Comparison of ENCODE assay signal across 12 cellular contexts in the genomic region with DNA sequence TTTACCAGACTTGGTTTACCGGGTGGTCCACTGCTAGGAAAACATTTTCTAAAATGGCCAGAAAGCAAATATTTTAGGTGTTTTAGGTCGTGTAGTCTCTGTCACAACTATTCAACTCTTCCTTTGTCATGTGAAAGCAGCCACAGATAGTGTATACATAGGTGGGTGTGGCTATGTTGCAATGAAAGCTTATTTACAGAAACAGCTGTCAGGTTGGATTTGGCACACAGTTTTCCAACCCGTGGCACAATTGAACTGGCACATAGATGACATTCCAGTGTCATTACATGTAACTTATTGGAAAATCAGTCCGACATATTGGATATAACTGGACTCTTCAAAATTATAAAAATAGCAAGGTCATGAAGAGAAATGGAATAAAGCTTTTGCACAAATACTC.
A peak's percentile ranks its signal among the peaks of the same experiment; 100 is the strongest.
DNase-seq lines count a peak whose midpoint lies in the region; ATAC-seq, FAIRE-seq and TF ChIP-seq lines count a peak whose summit lies in the region.
"Had no signal": no experiment of that assay in that cellular context is flagged by ENCODE, and none has a peak within 500 bp of the region (broad histone marks: within the 10 kb centered on the region; RNA-seq: fewer than 3 reads in every experiment).

No MANE protein-coding gene starts in this region.

- intact Hi-C loops in mammary epithelial cell (cut with micrococcal nuclease) (loop anchor here (1.0 to 10.0 kb wide), 2 partner anchors 141 to 408 kb away; no protein-coding TSS in a partner anchor), psoas muscle (cut with DNase I) (no loop called here), adrenal gland (cut with DNase I) (no loop called here)

- FAIRE-seq in H54 (lab: Jason Lieb, UNC) = peak; percentile 95
- no peak for FAIRE-seq in GM19239 (lab: Jason Lieb, UNC)

- peak overlapping the region; percentile 30 for H2AFZ ChIP-seq in mammary epithelial cell (ENCODE audit: low read depth, low read length)

- H3K79me2 ChIP-seq in mammary epithelial cell (ENCODE audit: insufficient read depth, low read length) = no peaks in the 10 kb centered on the region

- H3K27me3 ChIP-seq in mammary epithelial cell (ENCODE audit: insufficient read depth, low read length) (no peaks in the 10 kb centered on the region), psoas muscle (ENCODE audit: insufficient read depth in 3 of 3, low read length in 2 of 3) (no peaks in the 10 kb centered on the region), adrenal gland (no peaks in the 10 kb centered on the region)
- H3K27me3 ChIP-seq: heart left ventricle, right atrium auricular region had no signal

- 29% methylated on average over 4 of the region's 4 CpGs for WGBS in mammary epithelial cell (ENCODE audit: low coverage, missing lambda C conversion rate)
- WGBS in psoas muscle, 3 donors = 23 to 33% (median 23%) methylated on average over 4 of the region's 4 CpGs
- 56 to 63% (median 57%) methylated on average over 4 of the region's 4 CpGs for WGBS in adrenal gland, 4 donors

- no TSS peak for BruUV-seq in mammary epithelial cell (replicated peaks; lab: Mats Ljungman, UMichigan)

- no peak for DNase-seq in H54 (ENCODE audit: insufficient read length, low spot score)
- peak; percentile 47 for DNase-seq in NCI-H345 treated with DMSO at 0.1 percent for 48 hours (lab: John Stamatoyannopoulos, UW; ENCODE audit: unreplicated experiment)
- DNase-seq in mammary epithelial cell = peak; percentile 44
- DNase-seq in psoas muscle = no peak
- no peak for DNase-seq in adrenal gland
- no peak for DNase-seq in middle frontal gyrus (ENCODE audit: extremely low spot score, low spot score)
- no peak for DNase-seq in GM19239 (ENCODE audit: insufficient read length, low spot score)
- DNase-seq: activated CD4-positive, CD25-positive, alpha-beta regulatory T cell; heart left ventricle; NCI-H1048 had no signal

- no peak overlapping the region for H3K4me3 ChIP-seq in mammary epithelial cell (replicated peaks in 1 of 3; ENCODE audit: insufficient read depth in 1 of 3, low read depth in 2 of 3, low read length in 3 of 3)
- H3K4me3 ChIP-seq in psoas muscle = no peak overlapping the region
- no peak overlapping the region for H3K4me3 ChIP-seq in adrenal gland
- H3K4me3 ChIP-seq: heart left ventricle, right atrium auricular region had no signal

- in situ Hi-C loops in mammary epithelial cell (cut with MboI; ENCODE audit: low sequenced_read_pairs in 2 of 2) = no loop called here

- no peaks in the 10 kb centered on the region for H3K36me3 ChIP-seq in mammary epithelial cell (ENCODE audit: insufficient read depth, low read length)
- H3K36me3 ChIP-seq in psoas muscle (ENCODE audit: insufficient read depth in 1 of 2, low read depth in 1 of 2) = no peaks in the 10 kb centered on the region
- H3K36me3 ChIP-seq in adrenal gland (replicated peaks in 1 of 2) = no peaks in the 10 kb centered on the region
- H3K36me3 ChIP-seq: heart left ventricle, right atrium auricular region had no signal

- H3K9ac ChIP-seq in mammary epithelial cell (ENCODE audit: insufficient read depth, low read length) = no peak overlapping the region

- H3K9me3 ChIP-seq in mammary epithelial cell (replicated peaks; ENCODE audit: insufficient read depth, low read length) (no peaks in the 10 kb centered on the region), psoas muscle (no peaks in the 10 kb centered on the region), adrenal gland (replicated peaks in 1 of 3) (no peaks in the 10 kb centered on the region)
- H3K9me3 ChIP-seq: heart left ventricle, right atrium auricular region had no signal

- H3K4me1 ChIP-seq in mammary epithelial cell (ENCODE audit: insufficient read depth, low read length) (peaks cover 31% of the 10 kb centered on the region), psoas muscle (peaks cover 5% of the 10 kb centered on the region), adrenal gland (replicated peaks in 1 of 2) (no peaks in the 10 kb centered on the region)
- H3K4me1 ChIP-seq: heart left ventricle, right atrium auricular region had no signal

- TF ChIP-seq POLR2A in H54 (IDR thresholded peaks at IDR 0.05; ENCODE audit: low read depth, low read length) (no peak), adrenal gland (IDR thresholded peaks at IDR 0.05) (no peak)

- dilution Hi-C loops in mammary epithelial cell (cut with HindIII; ENCODE audit: low sequenced_read_pairs) = no loop called here

- H3K27ac ChIP-seq in mammary epithelial cell (ENCODE audit: insufficient read depth, low read depth, low read length) = peak overlapping the region; percentile 98
- H3K27ac ChIP-seq in psoas muscle = no peak overlapping the region
- H3K27ac ChIP-seq in adrenal gland = no peak overlapping the region
- H3K27ac ChIP-seq: heart left ventricle, right atrium auricular region had no signal

- CTCF ChIA-PET in mammary epithelial cell (lab: Charles Lee; ENCODE audit: low non-redundant PET) = no interaction called here

- peak in 3 of 4 donors; percentile 48 to 76 (median 54) for ATAC-seq in psoas muscle
- ATAC-seq in HG03135 (IDR thresholded peaks at IDR 0.05; ENCODE audit: unreplicated experiment) = no peak
- ATAC-seq: heart left ventricle had no signal

- TF ChIP-seq CTCF in mammary epithelial cell (conservative IDR thresholded peaks at IDR 0.05 in 1 of 2, IDR thresholded peaks at IDR 0.05 in 1 of 2; ENCODE audit: extremely low read depth in 1 of 2, insufficient read depth in 1 of 2, low read depth in 1 of 2, low read length in 2 of 2) = no peak
- TF ChIP-seq CTCF in psoas muscle (IDR thresholded peaks at IDR 0.05) = no peak
- TF ChIP-seq CTCF in adrenal gland (IDR thresholded peaks at IDR 0.05) = no peak

- peak overlapping the region; percentile 90 for H3K4me2 ChIP-seq in mammary epithelial cell (ENCODE audit: insufficient read depth, low read depth, low read length)

- H4K20me1 ChIP-seq in mammary epithelial cell (ENCODE audit: insufficient read depth, low read length) = no peaks in the 10 kb centered on the region

Comparison
In these comparisons a context has a peak if more than half of its experiments do, and no peak if none do; other contexts are left out.
1. DNase-seq: peak in NCI-H345 treated with DMSO at 0.1 percent for 48 hours (single experiment) and mammary epithelial cell (single experiment); none in H54 (single experiment), psoas muscle (0 of 2), adrenal gland (0 of 7), middle frontal gyrus (single experiment) and GM19239 (single experiment).